ENCODE assay signal across 18 cellular contexts in genomic region chr19:40453151-40453735, GRCh38. TPM values are rescaled to one million over a fixed set of nuclear protein-coding genes. Genes with fewer than 3 reads are reported as not detected.
DNase-seq lines count a peak whose midpoint lies in the region; ATAC-seq and TF ChIP-seq lines count a peak whose summit lies in the region.
"Had no signal": no experiment of that assay in that cellular context is flagged by ENCODE, and none has a peak within 500 bp of the region (broad histone marks: within the 10 kb centered on the region; RNA-seq: fewer than 3 reads in every experiment).

No MANE protein-coding gene starts in this region.

- H3F3A ChIP-seq in GM23338 (replicated peaks; ENCODE audit: low read depth) (no peaks in the 10 kb centered on the region), neural progenitor cell (ENCODE audit: low read depth) (no peaks in the 10 kb centered on the region)

- no peaks in the 10 kb centered on the region for H3K9me2 ChIP-seq in GM23338 (ENCODE audit: insufficient read depth)

- H3K27me3 ChIP-seq in GM23338 (ENCODE audit: insufficient read depth): no peaks in the 10 kb centered on the region
- no peaks in the 10 kb centered on the region for H3K27me3 ChIP-seq in neural progenitor cell

- no peak overlapping the region for H3K4me3 ChIP-seq in GM23338
- no peak overlapping the region for H3K4me3 ChIP-seq in epithelial cell of esophagus (ENCODE audit: low read length)
- no peak overlapping the region for H3K4me3 ChIP-seq in neural progenitor cell
- H3K4me3 ChIP-seq: PC-9, SK-N-MC had no signal

- TF ChIP-seq CTCF in GM23338 (conservative IDR thresholded peaks at IDR 0.05; ENCODE audit: low read depth in 2 of 2) (no peak), epithelial cell of esophagus (IDR thresholded peaks at IDR 0.05; ENCODE audit: insufficient read depth, low read depth, low read length, missing control alignments) (no peak), neural progenitor cell (IDR thresholded peaks at IDR 0.05) (no peak)

- no peaks in the 10 kb centered on the region for H3K9me3 ChIP-seq in neural progenitor cell (ENCODE audit: low read depth)

- H2AFZ ChIP-seq in GM23338 (no peak overlapping the region), neural progenitor cell (replicated peaks) (no peak overlapping the region)
- H2AFZ ChIP-seq: PC-9 had no signal

- H3K36me3 ChIP-seq in GM23338 (ENCODE audit: insufficient read depth) (no peaks in the 10 kb centered on the region), neural progenitor cell (no peaks in the 10 kb centered on the region)

- H3K4me1 ChIP-seq in GM23338 (ENCODE audit: insufficient read depth): peaks cover 5% of the 10 kb centered on the region; the same call in 1 of the 2 replicates
- H3K4me1 ChIP-seq in neural progenitor cell: no peaks in the 10 kb centered on the region

- H3K27ac Mint-ChIP-seq in GM23338 (0 out of 2 replicates have a peak overlapping the region, but pooled peaks have one; percentile 8), neural progenitor cell (peak overlapping the region; percentile 15)
- H3K27ac Mint-ChIP-seq: HFFc6 had no signal

- H3K9me3 Mint-ChIP-seq in GM23338 (no peaks in the 10 kb centered on the region), neural progenitor cell (no peaks in the 10 kb centered on the region)
- H3K9me3 Mint-ChIP-seq: HFFc6 had no signal

- H3K36me3 Mint-ChIP-seq in GM23338 (ENCODE audit: low read depth): no peaks in the 10 kb centered on the region; the same call in 2 of the 3 replicates
- no peaks in the 10 kb centered on the region for H3K36me3 Mint-ChIP-seq in neural progenitor cell

- no peak for DNase-seq in GM23338 (ENCODE audit: low spot score)
- peak; percentile 59 for DNase-seq in epithelial cell of esophagus (ENCODE audit: low read depth)
- no peak for DNase-seq in neural progenitor cell (ENCODE audit: low spot score)
- no peak for DNase-seq in NCI-H187 (lab: John Stamatoyannopoulos, UW)
- DNase-seq: GOT3, KG1, MM.1S, NCI-H1105, NCI-H187 treated with DMSO at 0.1 percent for 48 hours, NCI-H2171, NCI-H446 treated with DMSO at 0.1 percent for 48 hours, NCI-H748 treated with DMSO at 0.1 percent for 48 hours had no signal

- H3K4me3 Mint-ChIP-seq in GM23338 (no peak overlapping the region; the same call in 2 of the 3 replicates), neural progenitor cell (no peak overlapping the region)
- H3K4me3 Mint-ChIP-seq: HFFc6 had no signal

- ATAC-seq in GM23338 (no peak), GM21825 (IDR thresholded peaks at IDR 0.05; ENCODE audit: unreplicated experiment) (no peak)
- ATAC-seq: Right ventricle myocardium inferior had no signal

- no peak overlapping the region for H3K9ac ChIP-seq in neural progenitor cell

- H3K4me2 ChIP-seq in GM23338 (no peak overlapping the region), neural progenitor cell (no peak overlapping the region)
- H3K4me2 ChIP-seq: PC-9 had no signal

- peaks cover 10% of the 10 kb centered on the region for H3K4me1 Mint-ChIP-seq in GM23338
- H3K4me1 Mint-ChIP-seq in neural progenitor cell: peaks cover 4% of the 10 kb centered on the region

- no peak overlapping the region for H3K27ac ChIP-seq in GM23338 (ENCODE audit: low read depth)
- no peak overlapping the region for H3K27ac ChIP-seq in neural progenitor cell
- H3K27ac ChIP-seq: HL-60, PC-9, SK-N-MC had no signal

- H4K20me1 ChIP-seq in GM23338 (replicated peaks; ENCODE audit: insufficient read depth) (no peaks in the 10 kb centered on the region), neural progenitor cell (ENCODE audit: low read depth) (no peaks in the 10 kb centered on the region)

- H3K79me2 ChIP-seq in GM23338 (replicated peaks; ENCODE audit: insufficient read depth) (no peaks in the 10 kb centered on the region), neural progenitor cell (ENCODE audit: low read depth) (no peaks in the 10 kb centered on the region)

- H3K27me3 Mint-ChIP-seq in GM23338 (ENCODE audit: insufficient read depth, low read depth, poor library complexity) (peaks cover 6% of the 10 kb centered on the region), neural progenitor cell (ENCODE audit: insufficient read depth, low read depth) (peaks cover 5% of the 10 kb centered on the region)

TF ChIP-seq in GM23338, 12 proteins besides CTCF, POLR2A, EP300 and RAD21 (continues in another document):
- no peak for TF ChIP-seq STAT1 (IDR thresholded peaks at IDR 0.05; ENCODE audit: unreplicated experiment)
- TF ChIP-seq POLR2AphosphoS5 (IDR thresholded peaks at IDR 0.05; ENCODE audit: low read depth): no peak
- no peak for TF ChIP-seq JUNB (IDR thresholded peaks at IDR 0.05; ENCODE audit: unreplicated experiment)
- no peak for TF ChIP-seq ZNF114 (CRISPR knock-in tag; IDR thresholded peaks at IDR 0.05)
- TF ChIP-seq ZNF462 (CRISPR knock-in tag; IDR thresholded peaks at IDR 0.05): no peak

RNA-seq across cellular contexts. Expression of gene SERTAD3, which starts 9.1 kb away (rescaled TPM):
- 15.4 and 21.3 TPM in 2 replicates for total RNA-seq in GM23338 (2014; rRNA removed; shearing (Covaris generic))
- polyA plus RNA-seq in GM23338 (2016; fragmentation: Nextera tagmentation; extraction: Ambion mirVana): 24.1 and 27.9 TPM in 2 replicates
- 15.3 and 27.4 TPM in 2 replicates for total RNA-seq in neural progenitor cell (ENCODE audit: low replicate concordance)

RNA-seq across cellular contexts. Expression of gene BLVRB, which starts 12.3 kb away (rescaled TPM):
- total RNA-seq in GM23338 (2014; rRNA removed; shearing (Covaris generic)): 51.7 and 53.7 TPM in 2 replicates
- polyA plus RNA-seq in GM23338 (2016; fragmentation: Nextera tagmentation; extraction: Ambion mirVana): 43.7 and 45.6 TPM in 2 replicates
- 11.3 and 24.4 TPM in 2 replicates for total RNA-seq in neural progenitor cell (ENCODE audit: low replicate concordance)

RNA-seq across cellular contexts. Expression of gene SPTBN4, which starts 13.6 kb away (rescaled TPM):
- total RNA-seq in GM23338 (2014; rRNA removed; shearing (Covaris generic)): 2.3 and 4.5 TPM in 2 replicates
- 1.6 and 2.2 TPM in 2 replicates for polyA plus RNA-seq in GM23338 (2016; fragmentation: Nextera tagmentation; extraction: Ambion mirVana)
- total RNA-seq in neural progenitor cell (ENCODE audit: low replicate concordance): 2.5 and 8.4 TPM in 2 replicates

RNA-seq across cellular contexts. Expression of gene SERTAD1, which starts 27.5 kb away (rescaled TPM):
- total RNA-seq in GM23338 (2014; rRNA removed; shearing (Covaris generic)): 5.1 and 9.1 TPM in 2 replicates
- 4.6 and 5.0 TPM in 2 replicates for polyA plus RNA-seq in GM23338 (2016; fragmentation: Nextera tagmentation; extraction: Ambion mirVana)
- total RNA-seq in neural progenitor cell (ENCODE audit: low replicate concordance): 2.4 and 5.5 TPM in 2 replicates

RNA-seq across cellular contexts. Expression of gene PRX, which starts 40.1 kb away (rescaled TPM):
- 4.2 and 4.3 TPM in 2 replicates for total RNA-seq in GM23338 (2014; rRNA removed; shearing (Covaris generic))
- polyA plus RNA-seq in GM23338 (2016; fragmentation: Nextera tagmentation; extraction: Ambion mirVana): 4.1 and 4.2 TPM in 2 replicates
- 1.4 and 4.7 TPM in 2 replicates for total RNA-seq in neural progenitor cell (ENCODE audit: low replicate concordance)
